Comparison of ENCODE assay signal across 1 cellular context in the genomic region with DNA sequence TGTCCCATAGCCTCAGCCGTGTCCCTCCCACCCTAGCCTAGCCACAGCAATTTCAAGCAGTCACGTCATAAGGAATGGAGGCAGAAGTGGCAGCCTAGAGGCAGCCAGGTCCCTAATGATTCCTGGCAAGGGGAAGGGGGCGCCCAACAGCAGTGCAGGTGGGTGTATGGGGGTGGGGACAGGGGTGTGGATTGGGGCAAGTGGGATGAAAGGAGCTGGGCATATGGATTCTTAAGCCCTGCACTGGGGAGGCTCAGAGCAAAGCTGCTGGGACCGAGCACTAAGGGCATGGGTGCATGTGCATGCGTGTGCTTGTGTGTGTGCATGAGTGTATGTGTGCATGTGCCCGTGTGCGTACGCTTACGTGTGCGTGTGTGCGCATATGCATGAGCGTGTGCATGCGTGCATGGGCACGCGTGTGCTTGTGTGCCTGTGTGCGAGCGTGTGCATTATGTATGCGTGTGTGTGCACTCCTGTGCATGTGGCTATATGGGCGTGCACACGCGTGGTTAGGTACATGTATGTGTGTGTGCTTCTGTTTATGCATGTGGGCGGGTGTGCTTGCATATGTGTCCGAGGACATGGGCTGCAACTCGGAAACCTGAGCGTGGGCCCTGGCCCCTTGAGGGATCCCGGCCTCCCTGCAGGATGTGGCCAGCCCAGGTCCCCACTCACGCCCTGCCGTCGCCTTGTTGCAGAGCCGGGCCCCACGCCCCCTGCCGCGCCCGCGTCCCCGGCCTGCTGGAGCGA.
TF ChIP-seq lines count a peak whose summit lies in the region.

No MANE protein-coding gene starts in this region.

TF ChIP-seq in GM12878, 131 proteins besides CTCF, POLR2A, EP300 and RAD21 (continued from another document):
- TF ChIP-seq, protein P1, sequence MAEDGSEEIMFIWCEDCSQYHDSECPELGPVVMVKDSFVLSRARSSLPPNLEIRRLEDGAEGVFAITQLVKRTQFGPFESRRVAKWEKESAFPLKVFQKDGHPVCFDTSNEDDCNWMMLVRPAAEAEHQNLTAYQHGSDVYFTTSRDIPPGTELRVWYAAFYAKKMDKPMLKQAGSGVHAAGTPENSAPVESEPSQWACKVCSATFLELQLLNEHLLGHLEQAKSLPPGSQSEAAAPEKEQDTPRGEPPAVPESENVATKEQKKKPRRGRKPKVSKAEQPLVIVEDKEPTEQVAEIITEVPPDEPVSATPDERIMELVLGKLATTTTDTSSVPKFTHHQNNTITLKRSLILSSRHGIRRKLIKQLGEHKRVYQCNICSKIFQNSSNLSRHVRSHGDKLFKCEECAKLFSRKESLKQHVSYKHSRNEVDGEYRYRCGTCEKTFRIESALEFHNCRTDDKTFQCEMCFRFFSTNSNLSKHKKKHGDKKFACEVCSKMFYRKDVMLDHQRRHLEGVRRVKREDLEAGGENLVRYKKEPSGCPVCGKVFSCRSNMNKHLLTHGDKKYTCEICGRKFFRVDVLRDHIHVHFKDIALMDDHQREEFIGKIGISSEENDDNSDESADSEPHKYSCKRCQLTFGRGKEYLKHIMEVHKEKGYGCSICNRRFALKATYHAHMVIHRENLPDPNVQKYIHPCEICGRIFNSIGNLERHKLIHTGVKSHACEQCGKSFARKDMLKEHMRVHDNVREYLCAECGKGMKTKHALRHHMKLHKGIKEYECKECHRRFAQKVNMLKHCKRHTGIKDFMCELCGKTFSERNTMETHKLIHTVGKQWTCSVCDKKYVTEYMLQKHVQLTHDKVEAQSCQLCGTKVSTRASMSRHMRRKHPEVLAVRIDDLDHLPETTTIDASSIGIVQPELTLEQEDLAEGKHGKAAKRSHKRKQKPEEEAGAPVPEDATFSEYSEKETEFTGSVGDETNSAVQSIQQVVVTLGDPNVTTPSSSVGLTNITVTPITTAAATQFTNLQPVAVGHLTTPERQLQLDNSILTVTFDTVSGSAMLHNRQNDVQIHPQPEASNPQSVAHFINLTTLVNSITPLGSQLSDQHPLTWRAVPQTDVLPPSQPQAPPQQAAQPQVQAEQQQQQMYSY (CRISPR knock-in tag; IDR thresholded peaks at IDR 0.05): no peak
TF ChIP-seq in GM12878: peak in this region for 5.
